Comparison of ENCODE assay signal across 12 cellular contexts in genomic region chrX:13377537-13377936, GRCh38. TPM values are rescaled to one million over a fixed set of nuclear protein-coding genes. Genes with fewer than 3 reads are reported as not detected.
DNase-seq lines count a peak whose midpoint lies in the region; ATAC-seq and TF ChIP-seq lines count a peak whose summit lies in the region.
"Had no signal": no experiment of that assay in that cellular context is flagged by ENCODE, and none has a peak within 500 bp of the region (broad histone marks: within the 10 kb centered on the region; RNA-seq: fewer than 3 reads in every experiment).

No MANE protein-coding gene starts in this region.

- no peaks in the 10 kb centered on the region for H3K36me3 Mint-ChIP-seq in activated T-helper 2 cell treated with anti-CD3 and anti-CD28 coated beads, Interferon-gamma antibody, Interleukin-2, Interleukin-4, amounts not matched to agents 10 μg/mL and 5 μg/mL and 100 μg/mL, durations not matched to agents 14 hours and 24 hours and 36 hours (ENCODE audit: low read depth)
- no peaks in the 10 kb centered on the region for H3K36me3 Mint-ChIP-seq in progenitor cell of endocrine pancreas (ENCODE audit: insufficient read depth)

- intact Hi-C loops in activated T-helper 2 cell treated with anti-CD3 and anti-CD28 coated beads, Interferon-gamma antibody, Interleukin-2, Interleukin-4, amounts not matched to agents 10 μg/mL and 5 μg/mL and 100 μg/mL, durations not matched to agents 14 hours and 24 hours and 36 hours (cut with micrococcal nuclease), result loop anchor here (10.0 kb wide), 2 partner anchors 97 to 373 kb away; no protein-coding TSS in a partner anchor
- intact Hi-C loops in heart right ventricle (cut with DNase I), result loop anchor here in 1 of 10 donors (5.0 kb wide), 1 partner anchor 45 kb away; no protein-coding TSS in a partner anchor

- H3K36me3 ChIP-seq in heart right ventricle, result no peaks in the 10 kb centered on the region

- H3K4me1 Mint-ChIP-seq in activated T-helper 2 cell treated with anti-CD3 and anti-CD28 coated beads, Interferon-gamma antibody, Interleukin-2, Interleukin-4, amounts not matched to agents 10 μg/mL and 5 μg/mL and 100 μg/mL, durations not matched to agents 14 hours and 24 hours and 36 hours (ENCODE audit: low read depth), result peaks cover 36% of the 10 kb centered on the region
- H3K4me1 Mint-ChIP-seq in progenitor cell of endocrine pancreas (ENCODE audit: low read depth), result peaks cover 6% of the 10 kb centered on the region

- H3K9me3 Mint-ChIP-seq in activated T-helper 2 cell treated with anti-CD3 and anti-CD28 coated beads, Interferon-gamma antibody, Interleukin-2, Interleukin-4, amounts not matched to agents 10 μg/mL and 5 μg/mL and 100 μg/mL, durations not matched to agents 14 hours and 24 hours and 36 hours, result no peaks in the 10 kb centered on the region
- H3K9me3 Mint-ChIP-seq in progenitor cell of endocrine pancreas (ENCODE audit: low read depth), result peaks cover 16% of the 10 kb centered on the region
- H3K9me3 Mint-ChIP-seq: stimulated activated naive CD8-positive, alpha-beta T cell treated with anti-CD3 and anti-CD28 coated beads, Interleukin-15, amount 100 ng/mL, for 72 hours had no signal

- DNase-seq in AG04449 (ENCODE audit: low read depth, low spot score), result peak; percentile 76
- DNase-seq in HFF-Myc (ENCODE audit: extremely low read depth, low read depth), result peak; percentile 95
- no peak for DNase-seq in activated T-helper 2 cell treated with anti-CD3 and anti-CD28 coated beads, Interferon-gamma antibody, Interleukin-2, Interleukin-4, amounts not matched to agents 10 μg/mL and 5 μg/mL and 100 μg/mL, durations not matched to agents 14 hours and 24 hours and 36 hours (ENCODE audit: low spot score)
- peak in 1 of 2 donors; percentile 41 for DNase-seq in heart right ventricle
- DNase-seq in progenitor cell of endocrine pancreas (ENCODE audit: low spot score, unreplicated experiment), result no peak
- no peak for DNase-seq in omental fat pad (ENCODE audit: low spot score)
- no peak for DNase-seq in UCSD-AML1 (lab: John Stamatoyannopoulos, UW; ENCODE audit: unreplicated experiment)
- DNase-seq: activated CD8-positive, alpha-beta memory T cell treated with anti-CD3 and anti-CD28 coated beads for 24 hours had no signal

- CTCF ChIA-PET in AG04449 (lab: Yijun Ruan, JAX), result no interaction called here

- H3K27me3 Mint-ChIP-seq in activated T-helper 2 cell treated with anti-CD3 and anti-CD28 coated beads, Interferon-gamma antibody, Interleukin-2, Interleukin-4, amounts not matched to agents 10 μg/mL and 5 μg/mL and 100 μg/mL, durations not matched to agents 14 hours and 24 hours and 36 hours (ENCODE audit: low read depth), result no peaks in the 10 kb centered on the region
- no peaks in the 10 kb centered on the region for H3K27me3 Mint-ChIP-seq in progenitor cell of endocrine pancreas
- H3K27me3 Mint-ChIP-seq: stimulated activated naive CD8-positive, alpha-beta T cell treated with anti-CD3 and anti-CD28 coated beads, Interleukin-15, amount 100 ng/mL, for 72 hours had no signal

- H3K27ac ChIP-seq in heart right ventricle, result peak overlapping the region in 6 of 10 donors; percentile 35 to 68 (median 58)
- H3K27ac ChIP-seq: KMS-11 had no signal

- 60 to 74% methylated on average over 7 of the region's 7 CpGs for WGBS in heart right ventricle, 2 donors

- POLR2A ChIA-PET in AG04449 (lab: Yijun Ruan, JAX), result interaction anchor here (0.5 to 2.8 kb wide), 4 partner anchors 11 to 403 kb away, joined by 3 to 17 read pairs (median 4); partner anchors contain the start of gene TMSB4X

- peak overlapping the region; percentile 11 for H3K27ac Mint-ChIP-seq in activated T-helper 2 cell treated with anti-CD3 and anti-CD28 coated beads, Interferon-gamma antibody, Interleukin-2, Interleukin-4, amounts not matched to agents 10 μg/mL and 5 μg/mL and 100 μg/mL, durations not matched to agents 14 hours and 24 hours and 36 hours
- no peak overlapping the region for H3K27ac Mint-ChIP-seq in progenitor cell of endocrine pancreas
- H3K27ac Mint-ChIP-seq: stimulated activated naive CD8-positive, alpha-beta T cell treated with anti-CD3 and anti-CD28 coated beads, Interleukin-15, amount 100 ng/mL, for 72 hours had no signal

- H3K4me1 ChIP-seq in heart right ventricle, result peaks cover 0 to 15% (median 0%) of the 10 kb centered on the region in 9 donors

- H3K9me3 ChIP-seq in heart right ventricle, result no peaks in the 10 kb centered on the region

- TF ChIP-seq CTCF in AG04449 (IDR thresholded peaks at IDR 0.05; ENCODE audit: insufficient read depth, low read length, missing control alignments), result no peak
- no peak for TF ChIP-seq CTCF in HFF-Myc (IDR thresholded peaks at IDR 0.05; ENCODE audit: low read depth, low read length, missing control alignments)
- TF ChIP-seq CTCF in heart right ventricle (IDR thresholded peaks at IDR 0.05), result no peak
- no peak for TF ChIP-seq CTCF in progenitor cell of endocrine pancreas (IDR thresholded peaks at IDR 0.05; ENCODE audit: unreplicated experiment)
- no peak for TF ChIP-seq CTCF in omental fat pad (IDR thresholded peaks at IDR 0.05)

- H3K27me3 ChIP-seq in heart right ventricle, result peaks cover 0 to 26% (median 0%) of the 10 kb centered on the region in 7 donors

- peak in 7 of 8 donors; percentile 74 to 83 (median 79) for ATAC-seq in heart right ventricle
- ATAC-seq in omental fat pad (ENCODE audit: low FRiP score), result no peak
- ATAC-seq in GM18873 (IDR thresholded peaks at IDR 0.05; ENCODE audit: low FRiP score, unreplicated experiment), result no peak
- ATAC-seq: Panc1 had no signal

- 0 out of 2 replicates have a peak overlapping the region, but pooled peaks have one; percentile 6 for H3K4me3 ChIP-seq in AG04449 (ENCODE audit: low read depth, low read length)
- H3K4me3 ChIP-seq in HFF-Myc (replicated peaks; ENCODE audit: low read depth, low read length), result no peak overlapping the region
- no peak overlapping the region for H3K4me3 ChIP-seq in heart right ventricle

- no peak overlapping the region for H3K4me3 Mint-ChIP-seq in activated T-helper 2 cell treated with anti-CD3 and anti-CD28 coated beads, Interferon-gamma antibody, Interleukin-2, Interleukin-4, amounts not matched to agents 10 μg/mL and 5 μg/mL and 100 μg/mL, durations not matched to agents 14 hours and 24 hours and 36 hours (ENCODE audit: low read depth)
- no peak overlapping the region for H3K4me3 Mint-ChIP-seq in progenitor cell of endocrine pancreas (ENCODE audit: low read depth)
- H3K4me3 Mint-ChIP-seq: stimulated activated naive CD8-positive, alpha-beta T cell treated with anti-CD3 and anti-CD28 coated beads, Interleukin-15, amount 100 ng/mL, for 72 hours had no signal

RNA-seq across cellular contexts. Expression of gene ATXN3L, which starts 57.7 kb away (rescaled TPM):
- not detected in 2 replicates for total RNA-seq in activated T-helper 2 cell treated with anti-CD3 and anti-CD28 coated beads, Interferon-gamma antibody, Interleukin-2, Interleukin-4, amounts not matched to agents 10 μg/mL and 5 μg/mL and 100 μg/mL, durations not matched to agents 14 hours and 24 hours and 36 hours
- not detected for total RNA-seq in heart right ventricle
- polyA plus RNA-seq in heart right ventricle, result not detected
- total RNA-seq in progenitor cell of endocrine pancreas, result not detected in 2 replicates
- not detected for total RNA-seq in omental fat pad

Comparison
In these comparisons a context has a peak if more than half of its experiments do, and no peak if none do; other contexts are left out.
1. DNase-seq: peak in AG04449 (single experiment) and HFF-Myc (single experiment); none in activated T-helper 2 cell treated with anti-CD3 and anti-CD28 coated beads, Interferon-gamma antibody, Interleukin-2, Interleukin-4, amounts not matched to agents 10 μg/mL and 5 μg/mL and 100 μg/mL, durations not matched to agents 14 hours and 24 hours and 36 hours (single experiment), progenitor cell of endocrine pancreas (single experiment), omental fat pad (single experiment) and UCSD-AML1 (single experiment).
2. ATAC-seq: peak in heart right ventricle (7 of 8); none in omental fat pad (single experiment) and GM18873 (single experiment).